In the genomic region with DNA sequence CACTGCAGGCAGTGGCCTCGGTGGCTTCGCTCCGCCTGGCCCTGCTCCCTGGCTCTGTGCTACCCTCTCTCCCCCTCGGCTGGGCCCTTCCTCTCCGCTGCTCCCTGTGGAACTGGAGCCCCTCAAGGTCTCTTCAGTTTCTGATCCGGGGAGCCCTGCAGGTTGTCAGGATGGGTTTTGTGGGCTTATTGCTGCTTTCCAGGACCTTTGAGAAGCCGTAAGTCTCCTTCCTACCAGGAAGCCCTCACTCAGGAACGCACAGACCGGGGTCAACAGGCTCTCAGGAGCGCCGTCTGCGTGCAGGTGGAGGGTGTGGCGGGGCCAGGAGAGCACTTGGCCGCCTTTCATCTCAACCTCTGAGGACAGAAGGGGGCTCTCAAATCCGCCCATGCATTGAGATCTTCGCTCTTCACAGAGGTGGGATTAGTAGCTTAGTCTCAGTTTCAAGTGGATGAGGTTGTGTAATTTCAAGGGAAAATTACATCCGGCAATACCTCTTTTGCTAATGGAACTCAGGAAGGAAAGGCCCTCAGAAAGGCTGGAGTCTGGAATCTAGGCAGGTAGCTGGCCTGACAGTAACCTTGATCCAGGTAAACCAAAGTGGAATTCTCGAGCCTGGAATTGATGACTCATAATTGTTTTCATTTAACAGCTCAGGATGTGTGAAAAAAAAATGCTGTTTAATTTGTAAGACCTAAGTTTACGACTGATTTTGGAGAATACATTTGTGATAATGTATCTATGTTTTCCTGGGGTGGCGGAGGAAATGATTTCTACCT, we compare ENCODE assay signal across 17 cellular contexts.
DNase-seq lines count a peak whose midpoint lies in the region; ATAC-seq, FAIRE-seq and TF ChIP-seq lines count a peak whose summit lies in the region.
"Had no signal": no experiment of that assay in that cellular context is flagged by ENCODE, and none has a peak within 500 bp of the region (broad histone marks: within the 10 kb centered on the region; RNA-seq: fewer than 3 reads in every experiment).

No MANE protein-coding gene starts in this region.

- H3K79me2 ChIP-seq in SK-N-SH (ENCODE audit: insufficient read depth) = no peaks in the 10 kb centered on the region

- ATAC-seq in A549 (no peak), left lobe of liver (no peak)
- no peak for ATAC-seq in activated naive CD8-positive, alpha-beta T cell treated with anti-CD3 and anti-CD28 coated beads, Interleukin-2, amount 50 U/mL, for 24 hours
- ATAC-seq: mucosa of descending colon had no signal

- no peaks in the 10 kb centered on the region for H3K27me3 ChIP-seq in SK-N-SH (ENCODE audit: insufficient read depth)
- H3K27me3 ChIP-seq: dorsolateral prefrontal cortex had no signal

- H3F3A ChIP-seq in SK-N-SH (replicated peaks; ENCODE audit: insufficient read depth) = no peaks in the 10 kb centered on the region

- POLR2A ChIA-PET in A549 (lab: Yijun Ruan, JAX) = no interaction called here
- POLR2A ChIA-PET in SK-N-SH (lab: Yijun Ruan, JAX) = no interaction called here

- no peaks in the 10 kb centered on the region for H3K9me2 ChIP-seq in SK-N-SH

- peaks cover 8% of the 10 kb centered on the region for H3K9me3 Mint-ChIP-seq in activated naive CD8-positive, alpha-beta T cell treated with anti-CD3 and anti-CD28 coated beads, Interleukin-2, amount 50 U/mL, for 24 hours

- no peaks in the 10 kb centered on the region for H3K4me1 ChIP-seq in A549
- no peaks in the 10 kb centered on the region; a peak in 1 of 4 replicates for H3K4me1 ChIP-seq in SK-N-SH (ENCODE audit: control insufficient read depth in 1 of 2, insufficient read depth in 2 of 2, low read depth in 1 of 2, low read length in 1 of 2)

- H3K27me3 Mint-ChIP-seq in activated naive CD8-positive, alpha-beta T cell treated with anti-CD3 and anti-CD28 coated beads, Interleukin-2, amount 50 U/mL, for 24 hours = no peaks in the 10 kb centered on the region

- 90% methylated on average over 20 of the region's 20 CpGs for WGBS in A549 (ENCODE audit: missing lambda C conversion rate)
- 91% methylated on average over 20 of the region's 20 CpGs for WGBS in SK-N-SH (ENCODE audit: low lambda C conversion rate)

- TF ChIP-seq CTCF in A549 (IDR thresholded peaks at IDR 0.05) (no peak), SK-N-SH (IDR thresholded peaks at IDR 0.05) (no peak)

- TF ChIP-seq EP300 in A549 (IDR thresholded peaks at IDR 0.05) (no peak), SK-N-SH (IDR thresholded peaks at IDR 0.05; ENCODE audit: borderline replicate concordance in 1 of 2, low read depth in 1 of 2, low read length in 1 of 2) (no peak)

- CTCF ChIA-PET in A549 (lab: Yijun Ruan, JAX) (interaction anchor here (0.6 kb wide), 1 partner anchor 30 kb away, joined by 3 read pairs; no protein-coding TSS in a partner anchor), SK-N-SH (lab: Yijun Ruan, JAX) (no interaction called here)

- H3K9me3 ChIP-seq in A549 = no peaks in the 10 kb centered on the region
- no peaks in the 10 kb centered on the region for H3K9me3 ChIP-seq in SK-N-SH
- H3K9me3 ChIP-seq: mucosa of descending colon had no signal

- H3K4me2 ChIP-seq in A549 (no peak overlapping the region), SK-N-SH (no peak overlapping the region)

- H3K27ac ChIP-seq in A549 (no peak overlapping the region), SK-N-SH (ENCODE audit: low read depth in 2 of 2, low read length in 1 of 2) (no peak overlapping the region)

- no peak overlapping the region for H3K9ac ChIP-seq in SK-N-SH

- no peak for TF ChIP-seq POLR2A in A549 (IDR thresholded peaks at IDR 0.05; ENCODE audit: low read length)

- H3K4me3 Mint-ChIP-seq in activated naive CD8-positive, alpha-beta T cell treated with anti-CD3 and anti-CD28 coated beads, Interleukin-2, amount 50 U/mL, for 24 hours = no peak overlapping the region

- no peaks in the 10 kb centered on the region for H4K20me1 ChIP-seq in SK-N-SH (ENCODE audit: insufficient read depth)

- H3K27ac Mint-ChIP-seq in activated naive CD8-positive, alpha-beta T cell treated with anti-CD3 and anti-CD28 coated beads, Interleukin-2, amount 50 U/mL, for 24 hours = no peak overlapping the region

- TF ChIP-seq RAD21 in A549 (conservative IDR thresholded peaks at IDR 0.05 in 1 of 2, IDR thresholded peaks at IDR 0.05 in 1 of 2) (no peak), SK-N-SH (IDR thresholded peaks at IDR 0.05; ENCODE audit: low read length) (no peak)

- DNase-seq in A549 (ENCODE audit: low read depth in 1 of 2, low spot score in 1 of 2) (no peak), DMS153 (lab: John Stamatoyannopoulos, UW) (peak; percentile 44), NCI-H345 (lab: John Stamatoyannopoulos, UW) (peak; percentile 47), left lobe of liver (ENCODE audit: low spot score) (peak; percentile 40), SK-N-SH (no peak), COR-L47 (lab: John Stamatoyannopoulos, UW) (no peak), H4 (ENCODE audit: low spot score) (no peak)
- no peak for DNase-seq in activated naive CD8-positive, alpha-beta T cell treated with anti-CD3 and anti-CD28 coated beads, Interleukin-2, amount 50 U/mL, for 24 hours
- DNase-seq: activated CD4-positive, CD25-positive, alpha-beta regulatory T cell; C1 segment of cervical spinal cord; dorsolateral prefrontal cortex; Karpas-422; mucosa of descending colon; NCI-H2081; stimulated activated CD4-positive, alpha-beta T cell treated with anti-CD3 and anti-CD28 coated beads, Interleukin-1b, Interleukin-23, amount 100 ng/mL, for 48 hours had no signal

- peaks cover 15% of the 10 kb centered on the region for H3K36me3 Mint-ChIP-seq in activated naive CD8-positive, alpha-beta T cell treated with anti-CD3 and anti-CD28 coated beads, Interleukin-2, amount 50 U/mL, for 24 hours (ENCODE audit: low read depth)

- peaks cover 10% of the 10 kb centered on the region for H3K4me1 Mint-ChIP-seq in activated naive CD8-positive, alpha-beta T cell treated with anti-CD3 and anti-CD28 coated beads, Interleukin-2, amount 50 U/mL, for 24 hours

- FAIRE-seq in A549 (lab: Jason Lieb, UNC) = no peak
- FAIRE-seq: G401.6, H54 had no signal

- peaks cover 0 to 2% of the 10 kb centered on the region in 2 experiments for H3K36me3 ChIP-seq in SK-N-SH (replicated peaks in 1 of 2; ENCODE audit: control insufficient read depth in 1 of 2, insufficient read depth in 2 of 2, low read length in 1 of 2)

- no peak overlapping the region for H2AFZ ChIP-seq in SK-N-SH (ENCODE audit: low read depth)

- H3K4me3 ChIP-seq in A549 (no peak overlapping the region), SK-N-SH (ENCODE audit: low read depth in 2 of 2, low read length in 1 of 2) (no peak overlapping the region)
- H3K4me3 ChIP-seq: dorsolateral prefrontal cortex, mucosa of descending colon had no signal

TF ChIP-seq in A549, 52 proteins besides CTCF, POLR2A, EP300 and RAD21:
- TF ChIP-seq HDAC2 (IDR thresholded peaks at IDR 0.05) = no peak
- no peak for TF ChIP-seq FOSL2 (IDR thresholded peaks at IDR 0.05)
- peak; percentile 48 for TF ChIP-seq FOSL2 (CRISPR knock-in tag; IDR thresholded peaks at IDR 0.05)

TF ChIP-seq in SK-N-SH, 30 proteins besides CTCF, POLR2A, EP300 and RAD21 (continues in another document):
- no peak for TF ChIP-seq TEAD4 (IDR thresholded peaks at IDR 0.05; ENCODE audit: borderline replicate concordance, insufficient read depth)
- no peak for TF ChIP-seq ELF1 (IDR thresholded peaks at IDR 0.05)
- TF ChIP-seq USF1 (IDR thresholded peaks at IDR 0.05; ENCODE audit: borderline replicate concordance, low read depth) = no peak
- no peak for TF ChIP-seq TAF1 (IDR thresholded peaks at IDR 0.05; ENCODE audit: borderline replicate concordance, low read depth, low read length)
- no peak for TF ChIP-seq GABPA (IDR thresholded peaks at IDR 0.05; ENCODE audit: low read depth)
- no peak for TF ChIP-seq RCOR1 (IDR thresholded peaks at IDR 0.05; ENCODE audit: low read length)
- no peak for TF ChIP-seq MEF2A (IDR thresholded peaks at IDR 0.05; ENCODE audit: borderline replicate concordance, low read depth)
- TF ChIP-seq SIN3A (IDR thresholded peaks at IDR 0.05; ENCODE audit: borderline replicate concordance, low read depth, low read length) = no peak
- no peak for TF ChIP-seq POLR2AphosphoS5 (IDR thresholded peaks at IDR 0.05; ENCODE audit: low read depth, low read length)
- no peak for TF ChIP-seq MAX (IDR thresholded peaks at IDR 0.05; ENCODE audit: low read depth)
- no peak for TF ChIP-seq FOXJ3 (CRISPR knock-in tag; IDR thresholded peaks at IDR 0.05)
- TF ChIP-seq RFX5 (IDR thresholded peaks at IDR 0.05; ENCODE audit: low read length) = no peak
- TF ChIP-seq ZBTB33 (IDR thresholded peaks at IDR 0.05; ENCODE audit: borderline replicate concordance, low read depth) = no peak
- no peak for TF ChIP-seq CHD2 (IDR thresholded peaks at IDR 0.05; ENCODE audit: low read length, partially characterized antibody)

Comparison
In these comparisons a context has a peak if more than half of its experiments do, and no peak if none do; other contexts are left out.
1. DNase-seq: peak in DMS153 (single experiment), NCI-H345 (single experiment) and left lobe of liver (single experiment); none in A549 (0 of 2), SK-N-SH (single experiment), activated naive CD8-positive, alpha-beta T cell treated with anti-CD3 and anti-CD28 coated beads, Interleukin-2, amount 50 U/mL, for 24 hours (single experiment), COR-L47 (single experiment) and H4 (single experiment).